Comparison of ENCODE assay signal across 23 cellular contexts in genomic region chr9:974064-974992, GRCh38. TPM values are rescaled to one million over a fixed set of nuclear protein-coding genes. Genes with fewer than 3 reads are reported as not detected.
A peak's percentile ranks its signal among the peaks of the same experiment; 100 is the strongest.
DNase-seq lines count a peak whose midpoint lies in the region; TF ChIP-seq lines count a peak whose summit lies in the region.
"Had no signal": no experiment of that assay in that cellular context is flagged by ENCODE, and none has a peak within 500 bp of the region (broad histone marks: within the 10 kb centered on the region; RNA-seq: fewer than 3 reads in every experiment).

No MANE protein-coding gene starts in this region.

- H3K9me3 Mint-ChIP-seq in glutamatergic neuron (ENCODE audit: unreplicated experiment): peaks cover 16% of the 10 kb centered on the region
- no peaks in the 10 kb centered on the region for H3K9me3 Mint-ChIP-seq in progenitor cell of endocrine pancreas (ENCODE audit: low read depth)
- H3K9me3 Mint-ChIP-seq: activated B cell treated with CpG ODN at 0.5 μM for 24 hours; activated naive CD4-positive, alpha-beta T cell treated with anti-CD3 and anti-CD28 coated beads, Interleukin-2, amount 50 U/mL, for 72 hours; activated T-cell treated with anti-CD3 and anti-CD28 coated beads, Interleukin-2, amount 50 U/mL, for 24 hours had no signal

- H3K36me3 Mint-ChIP-seq in glutamatergic neuron (ENCODE audit: unreplicated experiment) (peaks cover 6% of the 10 kb centered on the region), progenitor cell of endocrine pancreas (ENCODE audit: insufficient read depth) (no peaks in the 10 kb centered on the region)

- no peak overlapping the region for H3K27ac Mint-ChIP-seq in glutamatergic neuron (ENCODE audit: unreplicated experiment)
- peak overlapping the region; percentile 63 for H3K27ac Mint-ChIP-seq in progenitor cell of endocrine pancreas
- H3K27ac Mint-ChIP-seq: activated B cell treated with CpG ODN at 0.5 μM for 24 hours; activated T-cell treated with anti-CD3 and anti-CD28 coated beads, Interleukin-2, amount 50 U/mL, for 24 hours had no signal

- H3K27me3 Mint-ChIP-seq in glutamatergic neuron (ENCODE audit: unreplicated experiment) (peaks cover 49% of the 10 kb centered on the region), progenitor cell of endocrine pancreas (peaks cover 85% of the 10 kb centered on the region)

- peak; percentile 29 for DNase-seq in NCI-H82 (lab: John Stamatoyannopoulos, UW)
- no peak for DNase-seq in NCI-H82 treated with DMSO at 0.1 percent for 48 hours (lab: John Stamatoyannopoulos, UW; ENCODE audit: unreplicated experiment)
- peak; percentile 73 to 86 for DNase-seq in NCI-H1930 (lab: John Stamatoyannopoulos, UW)
- no peak for DNase-seq in glutamatergic neuron
- no peak for DNase-seq in progenitor cell of endocrine pancreas (ENCODE audit: low spot score, unreplicated experiment)
- no peak for DNase-seq in RPMI8226
- DNase-seq in activated gamma-delta T cell (lab: John Stamatoyannopoulos, UW): no peak
- no peak for DNase-seq in activated naive CD4-positive, alpha-beta T cell treated with Interleukin-2 at 50 U/mL for 16 hours
- DNase-seq: activated B cell treated with CpG ODN at 0.5 μM for 24 hours; activated T-cell treated with anti-CD3 and anti-CD28 coated beads, Interleukin-2, amount 50 U/mL, for 24 hours; COR-L47; Kasumi-1; left colon; midbrain; NCI-H1436 treated with DMSO at 0.1 percent for 48 hours; NCI-H2227 treated with DMSO at 0.1 percent for 48 hours; Peyer's patch; substantia nigra had no signal

- peak overlapping the region; percentile 28 for H3K4me3 Mint-ChIP-seq in glutamatergic neuron (ENCODE audit: unreplicated experiment)
- H3K4me3 Mint-ChIP-seq in progenitor cell of endocrine pancreas (ENCODE audit: low read depth): no peak overlapping the region
- H3K4me3 Mint-ChIP-seq: activated B cell treated with CpG ODN at 0.5 μM for 24 hours; activated T-cell treated with anti-CD3 and anti-CD28 coated beads, Interleukin-2, amount 50 U/mL, for 24 hours had no signal

- TF ChIP-seq CTCF in glutamatergic neuron (IDR thresholded peaks at IDR 0.05; ENCODE audit: partially characterized antibody, unreplicated experiment) (no peak), progenitor cell of endocrine pancreas (IDR thresholded peaks at IDR 0.05; ENCODE audit: unreplicated experiment) (no peak)

- H3K4me1 Mint-ChIP-seq in glutamatergic neuron (ENCODE audit: low read depth, unreplicated experiment) (peaks cover 4% of the 10 kb centered on the region), progenitor cell of endocrine pancreas (ENCODE audit: low read depth) (peaks cover 22% of the 10 kb centered on the region)

RNA-seq across cellular contexts. Expression of gene DMRT3, which starts 2.1 kb away (rescaled TPM):
- total RNA-seq in glutamatergic neuron (ENCODE audit: unreplicated experiment): 1.7 TPM
- 0.34 and 0.53 TPM in 2 replicates for total RNA-seq in progenitor cell of endocrine pancreas
- total RNA-seq: A673; activated B cell treated with CpG ODN at 0.5 μM for 24 hours; activated naive CD4-positive, alpha-beta T cell treated with anti-CD3 and anti-CD28 coated beads, Interleukin-2, amount 50 U/mL, for 72 hours; chondrocyte; Daoy; left colon; Peyer's patch; urinary bladder had no signal

Comparison
In these comparisons a context has a peak if more than half of its experiments do, and no peak if none do; other contexts are left out.
1. DNase-seq: peak in NCI-H82 (single experiment) and NCI-H1930 (2 of 2); none in NCI-H82 treated with DMSO at 0.1 percent for 48 hours (single experiment), glutamatergic neuron (single experiment), progenitor cell of endocrine pancreas (single experiment), RPMI8226 (single experiment), activated gamma-delta T cell (single experiment) and activated naive CD4-positive, alpha-beta T cell treated with Interleukin-2 at 50 U/mL for 16 hours (single experiment).